In the genomic region with DNA sequence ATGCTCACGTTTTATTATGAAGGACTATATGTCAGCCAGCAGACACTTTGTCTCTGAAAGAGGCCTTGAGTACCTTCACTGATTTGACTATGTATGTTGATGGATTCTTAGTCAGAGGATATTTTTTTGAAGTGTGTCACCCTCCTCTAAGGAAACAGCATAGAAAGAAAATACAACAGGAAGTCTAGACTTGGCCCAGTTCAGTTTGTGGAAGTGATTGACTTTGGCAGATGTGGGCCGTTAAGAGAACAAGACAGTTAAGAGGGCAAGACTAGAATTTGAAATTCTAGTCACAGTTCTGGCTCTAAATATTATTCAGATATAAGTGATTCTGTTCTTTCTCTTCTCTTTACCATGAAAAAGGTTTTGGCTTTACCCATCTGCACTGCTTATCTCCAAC, we compare ENCODE assay signal across 22 cellular contexts.
"Had no signal": no experiment of that assay in that cellular context is flagged by ENCODE, and none has a peak within 500 bp of the region (broad histone marks: within the 10 kb centered on the region; RNA-seq: fewer than 3 reads in every experiment).

No MANE protein-coding gene starts in this region.

- DNase-seq: IMR-90, Karpas-422, KG1, MM.1S, NCI-H1048, NCI-H1105, NCI-H1436 treated with DMSO at 0.1 percent for 48 hours, NCI-H1694, NCI-H187 treated with DMSO at 0.1 percent for 48 hours, NCI-H2029 treated with DMSO at 0.1 percent for 48 hours, NCI-H2171, NCI-H226, NCI-H446, NCI-H510A, NCI-H526, Right ventricle myocardium superior, RPMI8226, SIG-M5, SK-N-SH, SW 1271, T-cell had no signal

- H3K9ac ChIP-seq: SK-N-SH had no signal

- H3K9me3 ChIP-seq: SK-N-SH had no signal

- H3K4me2 ChIP-seq: SK-N-SH had no signal

- ATAC-seq: HepG2, T-cell had no signal

- H3K9me2 ChIP-seq: SK-N-SH had no signal
